21 cellular contexts compared by ENCODE assay signal in genomic region chrX:119466970-119467369, GRCh38.
"Had no signal": no experiment of that assay in that cellular context is flagged by ENCODE, and none has a peak within 500 bp of the region (broad histone marks: within the 10 kb centered on the region; RNA-seq: fewer than 3 reads in every experiment).

No MANE protein-coding gene starts in this region.

- H3K27ac Mint-ChIP-seq: activated B cell treated with CpG ODN at 0.5 μM for 24 hours; activated naive CD8-positive, alpha-beta T cell had no signal

- H3K4me3 Mint-ChIP-seq: activated B cell treated with CpG ODN at 0.5 μM for 24 hours had no signal

- H3K27ac ChIP-seq: foreskin keratinocyte had no signal

- ATAC-seq: foreskin keratinocyte; lower lobe of right lung; naive thymus-derived CD8-positive, alpha-beta T cell had no signal

- H3K27me3 Mint-ChIP-seq: activated B cell treated with CpG ODN at 0.5 μM for 24 hours; activated naive CD8-positive, alpha-beta T cell; naive thymus-derived CD8-positive, alpha-beta T cell had no signal

- DNase-seq: activated B cell treated with CpG ODN at 0.5 μM for 24 hours; activated CD4-positive, alpha-beta T cell treated with anti-CD3 and anti-CD28 coated beads for 4 hours; activated CD8-positive, alpha-beta memory T cell treated with anti-CD3 and anti-CD28 coated beads for 24 hours; activated CD8-positive, alpha-beta memory T cell treated with anti-CD3 and anti-CD28 coated beads, Interleukin-2, amount 50 U/mL, for 48 hours; activated gamma-delta T cell; activated T-cell treated with anti-CD3 and anti-CD28 coated beads, Interleukin-2, amount 50 U/mL, for 48 hours; caudate nucleus; dorsolateral prefrontal cortex; foreskin keratinocyte; hippocampal formation; islet precursor cell; lower lobe of right lung; naive thymus-derived CD8-positive, alpha-beta T cell; stimulated activated CD4-positive, alpha-beta T cell treated with anti-CD3 and anti-CD28 coated beads, Interleukin-12 subunit alpha, Interleukin-12 subunit beta, amount 100 ng/mL, for 4 hours; stimulated activated CD4-positive, alpha-beta T cell treated with anti-CD3 and anti-CD28 coated beads, Interleukin-1b, Interleukin-23, amount 100 ng/mL, for 48 hours; stimulated activated CD8-positive, alpha-beta memory T cell treated with anti-CD3 and anti-CD28 coated beads, Interleukin-4, amount 100 ng/mL, for 48 hours; stimulated activated naive CD4-positive, alpha-beta T cell; substantia nigra; T-helper 9 cell; tibial artery had no signal

- H3K4me1 ChIP-seq: foreskin keratinocyte had no signal

- H3K36me3 Mint-ChIP-seq: activated naive CD8-positive, alpha-beta T cell had no signal

- H3K9me3 Mint-ChIP-seq: activated B cell treated with CpG ODN at 0.5 μM for 24 hours; naive thymus-derived CD8-positive, alpha-beta T cell had no signal

- H3K27me3 ChIP-seq: foreskin keratinocyte, tibial artery had no signal

- H3K9me3 ChIP-seq: lower lobe of right lung, tibial artery had no signal
